27 cellular contexts compared by ENCODE assay signal in the genomic region with DNA sequence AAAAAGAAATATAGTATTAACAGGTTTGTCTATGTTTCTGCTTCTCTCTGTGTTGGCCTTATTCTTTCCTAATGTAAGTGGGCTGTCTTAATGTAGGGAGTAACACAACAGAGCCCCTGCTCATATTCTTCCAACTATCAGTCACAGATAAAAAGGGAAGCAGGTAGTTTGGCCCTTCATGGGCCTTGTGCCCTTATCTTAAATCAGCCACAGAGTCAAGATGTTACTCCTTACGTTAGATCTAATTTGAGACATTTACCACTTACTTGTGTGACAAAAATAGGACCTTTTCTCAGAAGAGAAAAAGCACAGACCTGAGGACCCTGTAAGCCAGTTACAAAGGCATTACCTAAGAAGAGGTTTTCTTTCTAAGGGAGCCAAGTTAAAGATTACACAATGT.
"Had no signal": no experiment of that assay in that cellular context is flagged by ENCODE, and none has a peak within 500 bp of the region (broad histone marks: within the 10 kb centered on the region; RNA-seq: fewer than 3 reads in every experiment).

No MANE protein-coding gene starts in this region.

- H3K4me3 Mint-ChIP-seq: natural killer cell; stimulated activated effector memory CD8-positive, alpha-beta T cell treated with anti-CD3 and anti-CD28 coated beads, Interleukin-12 subunit alpha, Interleukin-12 subunit beta, amount 100 ng/mL, for 72 hours; type B pancreatic cell had no signal

- H3K9me3 ChIP-seq: lower lobe of right lung, ovary, psoas muscle, thyroid gland had no signal

- H3K27me3 Mint-ChIP-seq: type B pancreatic cell had no signal

- DNase-seq: dermis blood vessel endothelial cell; effector memory CD4-positive, alpha-beta T cell; erythroblast; esophagus squamous epithelium; foreskin melanocyte; glutamatergic neuron; heart right ventricle; hippocampal formation; islet precursor cell; kidney glomerular epithelial cell; left colon; left ventricle myocardium inferior; lower lobe of right lung; natural killer cell; occipital lobe; ovary; posterior cingulate gyrus; psoas muscle; right cardiac atrium; sigmoid colon; stimulated activated CD4-positive, alpha-beta T cell treated with anti-CD3 and anti-CD28 coated beads, Interleukin-2, amount 100 ng/mL, for 24 hours; stimulated activated CD4-positive, alpha-beta T cell treated with anti-CD3 and anti-CD28 coated beads, Interleukin-4, amount 100 ng/mL, for 24 hours; stimulated activated naive CD4-positive, alpha-beta T cell treated with Interleukin-2 at 50 U/mL for 16 hours; stomach; thyroid gland had no signal

- H3K27me3 ChIP-seq: esophagus squamous epithelium, heart right ventricle, ovary, sigmoid colon, stomach, thyroid gland had no signal

- ATAC-seq: heart right ventricle; left colon; lower lobe of right lung; natural killer cell; psoas muscle; right cardiac atrium; stimulated activated effector memory CD8-positive, alpha-beta T cell treated with anti-CD3 and anti-CD28 coated beads, Interleukin-12 subunit alpha, Interleukin-12 subunit beta, amount 100 ng/mL, for 72 hours had no signal

- H3K4me1 ChIP-seq: esophagus squamous epithelium, heart right ventricle, left ventricle myocardium inferior, lower lobe of right lung, psoas muscle, sigmoid colon, stomach, thyroid gland had no signal

- H3K4me3 ChIP-seq: esophagus squamous epithelium, heart right ventricle, left ventricle myocardium inferior, lower lobe of right lung, ovary, psoas muscle, sigmoid colon, stomach, thyroid gland had no signal

- H3K27ac Mint-ChIP-seq: natural killer cell; stimulated activated effector memory CD8-positive, alpha-beta T cell treated with anti-CD3 and anti-CD28 coated beads, Interleukin-12 subunit alpha, Interleukin-12 subunit beta, amount 100 ng/mL, for 72 hours; type B pancreatic cell had no signal

- H3K27ac ChIP-seq: esophagus squamous epithelium, heart right ventricle, left ventricle myocardium inferior, lower lobe of right lung, ovary, psoas muscle, sigmoid colon, stomach, thyroid gland had no signal

- H3K36me3 ChIP-seq: esophagus squamous epithelium, heart right ventricle, left ventricle myocardium inferior, lower lobe of right lung, ovary, sigmoid colon, stomach, thyroid gland had no signal

- H3K36me3 Mint-ChIP-seq: natural killer cell; stimulated activated effector memory CD8-positive, alpha-beta T cell treated with anti-CD3 and anti-CD28 coated beads, Interleukin-12 subunit alpha, Interleukin-12 subunit beta, amount 100 ng/mL, for 72 hours; type B pancreatic cell had no signal

- H3K9me3 Mint-ChIP-seq: type B pancreatic cell had no signal

- H3K4me1 Mint-ChIP-seq: natural killer cell; stimulated activated effector memory CD8-positive, alpha-beta T cell treated with anti-CD3 and anti-CD28 coated beads, Interleukin-12 subunit alpha, Interleukin-12 subunit beta, amount 100 ng/mL, for 72 hours had no signal
